31 cellular contexts compared by ENCODE assay signal in genomic region chr16:84704253-84704652, GRCh38. TPM values are rescaled to one million over a fixed set of nuclear protein-coding genes. Genes with fewer than 3 reads are reported as not detected.
DNase-seq lines count a peak whose midpoint lies in the region; ATAC-seq and TF ChIP-seq lines count a peak whose summit lies in the region.
"Had no signal": no experiment of that assay in that cellular context is flagged by ENCODE, and none has a peak within 500 bp of the region (broad histone marks: within the 10 kb centered on the region; RNA-seq: fewer than 3 reads in every experiment).

No MANE protein-coding gene starts in this region.

- no peaks in the 10 kb centered on the region for H3K27me3 ChIP-seq in hepatocyte
- H3K27me3 ChIP-seq in smooth muscle cell (ENCODE audit: low read depth), result no peaks in the 10 kb centered on the region
- H3K27me3 ChIP-seq in mammary epithelial cell (ENCODE audit: insufficient read depth, low read length), result no peaks in the 10 kb centered on the region
- H3K27me3 ChIP-seq: colonic mucosa, pancreas, right atrium auricular region, SJSA1 had no signal

- TF ChIP-seq POLR2A in NB4 (IDR thresholded peaks at IDR 0.05; ENCODE audit: extremely low read depth, insufficient read length), result no peak

- in situ Hi-C loops in mammary epithelial cell (cut with MboI; ENCODE audit: low sequenced_read_pairs in 2 of 2), result loop anchor here in 1 of 2 donors (25.0 kb wide), 1 partner anchor 192 kb away; the partner anchor contains the start of gene MEAK7

- H3K9ac ChIP-seq in smooth muscle cell (ENCODE audit: low read depth), result no peak overlapping the region
- H3K9ac ChIP-seq in mammary epithelial cell (ENCODE audit: insufficient read depth, low read length), result no peak overlapping the region

- intact Hi-C loops in mammary epithelial cell (cut with micrococcal nuclease), result no loop called here

- no peaks in the 10 kb centered on the region for H3K27me3 Mint-ChIP-seq in activated T-cell treated with anti-CD3 and anti-CD28 coated beads, Interleukin-2, amount 50 U/mL, for 72 hours (ENCODE audit: low read depth)
- H3K27me3 Mint-ChIP-seq in activated T-cell treated with anti-CD3 and anti-CD28 coated beads, Interleukin-2, amount 50 U/mL, for 4 hours (ENCODE audit: low read depth), result no peaks in the 10 kb centered on the region
- no peaks in the 10 kb centered on the region for H3K27me3 Mint-ChIP-seq in osteocyte (ENCODE audit: unreplicated experiment)
- H3K27me3 Mint-ChIP-seq: IgD-negative memory B cell; stimulated activated memory B cell treated with anti-CD40 and anti-IgM and Interleukin-4, amounts not matched to agents 10 μg/mL and 1 μg/mL and 100 μg/mL, for 72 hours; T-cell had no signal

- CTCF ChIA-PET in mammary epithelial cell (lab: Charles Lee; ENCODE audit: low non-redundant PET), result no interaction called here

- H2AFZ ChIP-seq in hepatocyte (no peak overlapping the region), smooth muscle cell (ENCODE audit: low read depth) (no peak overlapping the region), mammary epithelial cell (ENCODE audit: low read depth, low read length) (no peak overlapping the region)

- dilution Hi-C loops in mammary epithelial cell (cut with HindIII; ENCODE audit: low sequenced_read_pairs), result loop anchor here (5.0 kb wide), 2 partner anchors 38 to 92 kb away; no protein-coding TSS in a partner anchor

- H3K4me2 ChIP-seq in hepatocyte, result peak overlapping the region; percentile 59
- peak overlapping the region; percentile 47 for H3K4me2 ChIP-seq in smooth muscle cell
- H3K4me2 ChIP-seq in mammary epithelial cell (ENCODE audit: insufficient read depth, low read depth, low read length), result no peak overlapping the region

- WGBS in hepatocyte (ENCODE audit: low lambda C conversion rate, missing lambda C conversion rate), result 79% methylated on average over 2 of the region's 2 CpGs
- 66% methylated on average over 2 of the region's 2 CpGs for WGBS in smooth muscle cell (ENCODE audit: low lambda C conversion rate)
- 89% methylated on average over 2 of the region's 2 CpGs for WGBS in mammary epithelial cell (ENCODE audit: low coverage, missing lambda C conversion rate)

- no peaks in the 10 kb centered on the region for H3K9me3 Mint-ChIP-seq in activated T-cell treated with anti-CD3 and anti-CD28 coated beads, Interleukin-2, amount 50 U/mL, for 72 hours
- H3K9me3 Mint-ChIP-seq in activated T-cell treated with anti-CD3 and anti-CD28 coated beads, Interleukin-2, amount 50 U/mL, for 4 hours, result no peaks in the 10 kb centered on the region
- H3K9me3 Mint-ChIP-seq in osteocyte (ENCODE audit: unreplicated experiment), result no peaks in the 10 kb centered on the region
- H3K9me3 Mint-ChIP-seq: CD8-positive, alpha-beta memory T cell; IgD-negative memory B cell; stimulated activated memory B cell treated with anti-CD40 and anti-IgM and Interleukin-4, amounts not matched to agents 10 μg/mL and 1 μg/mL and 100 μg/mL, for 72 hours; T-cell had no signal

- H3K4me1 ChIP-seq in hepatocyte (ENCODE audit: insufficient read depth) (peaks cover 18% of the 10 kb centered on the region), smooth muscle cell (ENCODE audit: low read depth) (peaks cover 17% of the 10 kb centered on the region), mammary epithelial cell (ENCODE audit: insufficient read depth, low read length) (peaks cover 14% of the 10 kb centered on the region)

- H3K79me2 ChIP-seq in hepatocyte (peaks cover 95% of the 10 kb centered on the region), smooth muscle cell (ENCODE audit: low read depth) (peaks cover 92% of the 10 kb centered on the region), mammary epithelial cell (ENCODE audit: insufficient read depth, low read length) (peaks cover 92% of the 10 kb centered on the region)

- H3K36me3 ChIP-seq in hepatocyte (replicated peaks; ENCODE audit: insufficient read depth, low read depth), result no peaks in the 10 kb centered on the region
- H3K36me3 ChIP-seq in smooth muscle cell (ENCODE audit: low read depth), result no peaks in the 10 kb centered on the region
- H3K36me3 ChIP-seq in mammary epithelial cell (ENCODE audit: insufficient read depth, low read length), result no peaks in the 10 kb centered on the region
- H3K36me3 ChIP-seq: colonic mucosa, lower lobe of right lung, pancreas, right atrium auricular region had no signal

- H3K4me3 ChIP-seq in NB4 (ENCODE audit: low read depth, low read length) (peak overlapping the region; percentile 1), hepatocyte (no peak overlapping the region), smooth muscle cell (no peak overlapping the region), mammary epithelial cell (replicated peaks in 1 of 3; ENCODE audit: insufficient read depth in 1 of 3, low read depth in 2 of 3, low read length in 3 of 3) (no peak overlapping the region)
- H3K4me3 ChIP-seq: colonic mucosa, lower lobe of right lung, pancreas, right atrium auricular region, SJSA1 had no signal

- H3K27ac ChIP-seq in hepatocyte (peak overlapping the region; percentile 18), smooth muscle cell (ENCODE audit: low read depth) (peak overlapping the region; percentile 65), mammary epithelial cell (ENCODE audit: insufficient read depth, low read depth, low read length) (no peak overlapping the region)
- H3K27ac ChIP-seq: colonic mucosa, epithelial cell of prostate, lower lobe of right lung, pancreas, right atrium auricular region, SJSA1 had no signal

- no peak for TF ChIP-seq CTCF in NB4 (IDR thresholded peaks at IDR 0.05; ENCODE audit: low read depth, low read length)
- no peak for TF ChIP-seq CTCF in hepatocyte (IDR thresholded peaks at IDR 0.05; ENCODE audit: poor library complexity)
- TF ChIP-seq CTCF in smooth muscle cell (IDR thresholded peaks at IDR 0.05; ENCODE audit: borderline replicate concordance, insufficient read depth, poor library complexity, severe bottlenecking), result no peak
- TF ChIP-seq CTCF in osteocyte (IDR thresholded peaks at IDR 0.05), result no peak
- no peak for TF ChIP-seq CTCF in mammary epithelial cell (conservative IDR thresholded peaks at IDR 0.05 in 1 of 2, IDR thresholded peaks at IDR 0.05 in 1 of 2; ENCODE audit: extremely low read depth in 1 of 2, insufficient read depth in 1 of 2, low read depth in 1 of 2, low read length in 2 of 2)

- peaks cover 83% of the 10 kb centered on the region for H4K20me1 ChIP-seq in hepatocyte (ENCODE audit: insufficient read depth, poor library complexity, severe bottlenecking)
- peaks cover 89% of the 10 kb centered on the region for H4K20me1 ChIP-seq in smooth muscle cell (ENCODE audit: low read depth)
- H4K20me1 ChIP-seq in mammary epithelial cell (ENCODE audit: insufficient read depth, low read length), result peaks cover 16% of the 10 kb centered on the region

- H3K9me2 ChIP-seq in hepatocyte (replicated peaks; ENCODE audit: insufficient read depth), result no peaks in the 10 kb centered on the region

- no peaks in the 10 kb centered on the region for H3F3A ChIP-seq in smooth muscle cell (ENCODE audit: low read depth)

- peak overlapping the region; percentile 55 for H3K27ac Mint-ChIP-seq in activated T-cell treated with anti-CD3 and anti-CD28 coated beads, Interleukin-2, amount 50 U/mL, for 72 hours
- H3K27ac Mint-ChIP-seq in osteocyte (ENCODE audit: unreplicated experiment), result no peak overlapping the region
- H3K27ac Mint-ChIP-seq: activated CD8-positive, alpha-beta T cell treated with anti-CD3 and anti-CD28 coated beads, Interleukin-2, amount 10 ng/mL, durations not matched to agents 7 days and 5 days; stimulated activated memory B cell treated with anti-CD40 and anti-IgM and Interleukin-4, amounts not matched to agents 10 μg/mL and 1 μg/mL and 100 μg/mL, for 72 hours; T-cell had no signal

- ATAC-seq in activated T-cell treated with anti-CD3 and anti-CD28 coated beads, Interleukin-2, amount 50 U/mL, for 72 hours (replicated peaks in 1 of 2), result no peak
- no peak for ATAC-seq in activated T-cell treated with anti-CD3 and anti-CD28 coated beads, Interleukin-2, amount 50 U/mL, for 4 hours
- ATAC-seq: activated CD8-positive, alpha-beta T cell treated with anti-CD3 and anti-CD28 coated beads, Interleukin-2, amount 10 ng/mL, durations not matched to agents 7 days and 5 days; lower lobe of right lung; pancreas; stimulated activated memory B cell treated with anti-CD40 and anti-IgM and Interleukin-4, amounts not matched to agents 10 μg/mL and 1 μg/mL and 100 μg/mL, for 72 hours; T-cell had no signal

- peaks cover 2 to 10% of the 10 kb centered on the region in 2 donors for H3K36me3 Mint-ChIP-seq in activated T-cell treated with anti-CD3 and anti-CD28 coated beads, Interleukin-2, amount 50 U/mL, for 72 hours (ENCODE audit: insufficient read depth in 2 of 2)
- peaks cover 11% of the 10 kb centered on the region for H3K36me3 Mint-ChIP-seq in activated T-cell treated with anti-CD3 and anti-CD28 coated beads, Interleukin-2, amount 50 U/mL, for 4 hours (ENCODE audit: insufficient read depth)
- H3K36me3 Mint-ChIP-seq in osteocyte (ENCODE audit: unreplicated experiment), result peaks cover 3% of the 10 kb centered on the region
- H3K36me3 Mint-ChIP-seq: IgD-negative memory B cell had no signal

- peak overlapping the region in 1 of 2 donors; percentile 15 for H3K4me3 Mint-ChIP-seq in activated T-cell treated with anti-CD3 and anti-CD28 coated beads, Interleukin-2, amount 50 U/mL, for 72 hours
- no peak overlapping the region for H3K4me3 Mint-ChIP-seq in activated T-cell treated with anti-CD3 and anti-CD28 coated beads, Interleukin-2, amount 50 U/mL, for 4 hours
- no peak overlapping the region for H3K4me3 Mint-ChIP-seq in osteocyte (ENCODE audit: unreplicated experiment)
- H3K4me3 Mint-ChIP-seq: activated CD8-positive, alpha-beta T cell treated with anti-CD3 and anti-CD28 coated beads, Interleukin-2, amount 10 ng/mL, durations not matched to agents 7 days and 5 days; stimulated activated memory B cell treated with anti-CD40 and anti-IgM and Interleukin-4, amounts not matched to agents 10 μg/mL and 1 μg/mL and 100 μg/mL, for 72 hours had no signal

- H3K9me3 ChIP-seq in hepatocyte (ENCODE audit: low read depth), result no peaks in the 10 kb centered on the region
- H3K9me3 ChIP-seq in smooth muscle cell (replicated peaks; ENCODE audit: low read depth), result no peaks in the 10 kb centered on the region
- no peaks in the 10 kb centered on the region for H3K9me3 ChIP-seq in mammary epithelial cell (replicated peaks; ENCODE audit: insufficient read depth, low read length)
- H3K9me3 ChIP-seq: colonic mucosa, lower lobe of right lung, pancreas, right atrium auricular region had no signal

- BruUV-seq in mammary epithelial cell (replicated peaks; lab: Mats Ljungman, UMichigan), result no TSS peak

- no peak for DNase-seq in activated T-cell treated with anti-CD3 and anti-CD28 coated beads, Interleukin-2, amount 50 U/mL, for 72 hours
- no peak for DNase-seq in activated T-cell treated with anti-CD3 and anti-CD28 coated beads, Interleukin-2, amount 50 U/mL, for 4 hours
- DNase-seq in NB4 (ENCODE audit: low read depth) (no peak), hepatocyte (ENCODE audit: low spot score) (no peak), smooth muscle cell (lab: John Stamatoyannopoulos, UW; ENCODE audit: unreplicated experiment) (no peak), osteocyte (ENCODE audit: extremely low spot score, unreplicated experiment) (no peak), SKM-1 treated with dmso at 0.1 percent for 144 hours (lab: John Stamatoyannopoulos, UW; ENCODE audit: unreplicated experiment) (no peak), mammary epithelial cell (no peak)
- DNase-seq: 8988T; activated CD4-positive, CD25-positive, alpha-beta regulatory T cell treated with anti-CD3 and anti-CD28 coated beads, Interleukin-2, amount 50 U/mL, for 72 hours; activated CD8-positive, alpha-beta T cell treated with anti-CD3 and anti-CD28 coated beads, Interleukin-2, amount 10 ng/mL, durations not matched to agents 7 days and 5 days; activated gamma-delta T cell; CD8-positive, alpha-beta memory T cell; colonic mucosa; DMS 273 treated with DMSO at 0.1 percent for 48 hours; effector CD8-positive, alpha-beta T cell; H7; kidney; lower lobe of right lung; NCI-H1105 treated with DMSO at 0.1 percent for 48 hours; NCI-H2081; NCI-H226; NCI-H69; pancreas; stimulated activated CD4-positive, alpha-beta T cell treated with anti-CD3 and anti-CD28 coated beads, Interleukin-4, amount 100 ng/mL, for 4 hours; T-cell had no signal

- peaks cover 70% of the 10 kb centered on the region for H3K4me1 Mint-ChIP-seq in activated T-cell treated with anti-CD3 and anti-CD28 coated beads, Interleukin-2, amount 50 U/mL, for 72 hours (ENCODE audit: low read depth)
- peaks cover 64% of the 10 kb centered on the region for H3K4me1 Mint-ChIP-seq in activated T-cell treated with anti-CD3 and anti-CD28 coated beads, Interleukin-2, amount 50 U/mL, for 4 hours (ENCODE audit: low read depth)
- peaks cover 32% of the 10 kb centered on the region for H3K4me1 Mint-ChIP-seq in osteocyte (ENCODE audit: unreplicated experiment)

RNA-seq across cellular contexts. Expression of gene USP10, which starts 4.5 kb away (rescaled TPM):
- 100 to 1,000 TPM; 103 to 117 TPM for total RNA-seq in activated T-cell treated with anti-CD3 and anti-CD28 coated beads, Interleukin-2, amount 50 U/mL, for 72 hours
- 100 to 1,000 TPM; 118 to 142 (median 135) TPM for total RNA-seq in activated T-cell treated with anti-CD3 and anti-CD28 coated beads, Interleukin-2, amount 50 U/mL, for 4 hours
- total RNA-seq in hepatocyte (50.3 and 53.1 TPM in 2 replicates), smooth muscle cell (47.4 and 52.5 TPM in 2 replicates), osteocyte (46.3 and 56.6 TPM in 2 replicates), mammary epithelial cell (100 to 1,000 TPM in 1 of 2 donors, 10 to 100 TPM in 1; 60.5 to 111 TPM)
- polyA plus RNA-seq in hepatocyte (54.8 and 62.4 TPM in 2 replicates), smooth muscle cell (56.1 and 59.0 TPM in 2 replicates), mammary epithelial cell (82.9 TPM)
- polyA minus RNA-seq in mammary epithelial cell, result 390 TPM

RNA-seq across cellular contexts. Expression of gene KLHL36, which starts 55.9 kb away (rescaled TPM):
- total RNA-seq in activated T-cell treated with anti-CD3 and anti-CD28 coated beads, Interleukin-2, amount 50 U/mL, for 72 hours, result 10 to 100 TPM; 64.2 to 69.5 TPM
- 10 to 100 TPM; 28.9 to 32.1 (median 31.0) TPM for total RNA-seq in activated T-cell treated with anti-CD3 and anti-CD28 coated beads, Interleukin-2, amount 50 U/mL, for 4 hours
- total RNA-seq in hepatocyte, result 45.0 and 50.5 TPM in 2 replicates
- polyA plus RNA-seq in hepatocyte, result 24.4 and 29.9 TPM in 2 replicates
- 20.8 and 35.4 TPM in 2 replicates for total RNA-seq in smooth muscle cell
- polyA plus RNA-seq in smooth muscle cell, result 18.0 and 21.6 TPM in 2 replicates
- total RNA-seq in osteocyte, result 49.0 and 50.0 TPM in 2 replicates
- total RNA-seq in mammary epithelial cell, result 100 to 1,000 TPM in 1 of 2 donors, 10 to 100 TPM in 1; 52.9 to 103 TPM
- polyA plus RNA-seq in mammary epithelial cell, result 38.8 TPM
- 35.9 TPM for polyA minus RNA-seq in mammary epithelial cell
